9 cellular contexts compared by ENCODE assay signal in genomic region chr15:62071711-62072308, GRCh38. TPM values are rescaled to one million over a fixed set of nuclear protein-coding genes. Genes with fewer than 3 reads are reported as not detected.
A peak's percentile ranks its signal among the peaks of the same experiment; 100 is the strongest.
DNase-seq lines count a peak whose midpoint lies in the region; ATAC-seq, FAIRE-seq and TF ChIP-seq lines count a peak whose summit lies in the region.
"Had no signal": no experiment of that assay in that cellular context is flagged by ENCODE, and none has a peak within 500 bp of the region (broad histone marks: within the 10 kb centered on the region; RNA-seq: fewer than 3 reads in every experiment).

No MANE protein-coding gene starts in this region.

- peak; percentile 58 for TF ChIP-seq CTCF in HepG2 (CRISPR knock-in tag; IDR thresholded peaks at IDR 0.05)

- BruUV-seq in HepG2 (replicated peaks; lab: Mats Ljungman, UMichigan), result no TSS peak

- CTCF ChIA-PET in HepG2 (lab: Yijun Ruan, JAX; ENCODE audit: low intra/inter-chr PET ratio, low total read pairs), result interaction anchor here (1.6 kb wide), 1 partner anchor 200 kb away, joined by 6 read pairs; no protein-coding TSS in a partner anchor

- no peak overlapping the region for H3K4me2 ChIP-seq in HepG2 (ENCODE audit: low read depth, low read length)

- intact Hi-C loops in HepG2 (cut with micrococcal nuclease; ENCODE audit: unreplicated experiment), result loop anchor here (1.0 to 5.0 kb wide), 2 partner anchors 200 to 235 kb away; no protein-coding TSS in a partner anchor

- H4K20me1 ChIP-seq in HepG2 (ENCODE audit: insufficient read depth, low read length), result no peaks in the 10 kb centered on the region; the same call in 1 of the 2 replicates

- peak; percentile 34 for FAIRE-seq in HepG2 (lab: Jason Lieb, UNC)

- ATAC-seq in HepG2 (no peak), HG02973 (IDR thresholded peaks at IDR 0.05; ENCODE audit: unreplicated experiment) (no peak), GM19467 (IDR thresholded peaks at IDR 0.05; ENCODE audit: unreplicated experiment) (no peak)

- no peak for TF ChIP-seq RAD21 in HepG2 (CRISPR knock-in tag; IDR thresholded peaks at IDR 0.05)

- H3K36me3 ChIP-seq in HepG2 (replicated peaks in 1 of 2; ENCODE audit: control insufficient read depth in 1 of 2, insufficient read depth in 2 of 2, low read length in 2 of 2), result no peaks in the 10 kb centered on the region

- POLR2A ChIA-PET in HepG2 (lab: Yijun Ruan, JAX), result no interaction called here

- H3K27ac ChIP-seq in HepG2 (ENCODE audit: extremely low read length, insufficient read depth, low read length), result no peak overlapping the region
- H3K27ac ChIP-seq: skin epidermis had no signal

- TF ChIP-seq EP300 in HepG2 (IDR thresholded peaks at IDR 0.05; ENCODE audit: low read depth in 2 of 2, low read length in 2 of 2) (no peak), HepG2 (CRISPR knock-in tag; IDR thresholded peaks at IDR 0.05; ENCODE audit: borderline replicate concordance) (no peak)

- DNase-seq in DMS53 (lab: John Stamatoyannopoulos, UW) (peak; percentile 67), DMS53 treated with DMSO at 0.1 percent for 48 hours (lab: John Stamatoyannopoulos, UW; ENCODE audit: unreplicated experiment) (no peak), NAMALWA (ENCODE audit: low spot score) (peak; percentile 65), astrocyte of the hippocampus (ENCODE audit: low read depth, low spot score) (peak; percentile 52), HepG2 (ENCODE audit: low spot score) (peak; percentile 29)
- no peak for DNase-seq in activated CD8-positive, alpha-beta memory T cell treated with anti-CD3 and anti-CD28 coated beads, Interleukin-2, amount 50 U/mL, for 4 hours

- no peak overlapping the region for H3K9ac ChIP-seq in HepG2 (ENCODE audit: insufficient read depth, low read depth, low read length)

- H3K9me3 ChIP-seq in HepG2 (ENCODE audit: low read length), result no peaks in the 10 kb centered on the region

- H3K4me1 ChIP-seq in HepG2 (ENCODE audit: insufficient read depth, low read length), result peaks cover 24% of the 10 kb centered on the region

- TF ChIP-seq POLR2A in HepG2 (IDR thresholded peaks at IDR 0.05; ENCODE audit: insufficient read depth in 1 of 2, low read depth in 2 of 2, low read length in 2 of 2), result no peak

- H2AFZ ChIP-seq in HepG2 (ENCODE audit: low read length), result no peak overlapping the region

- no peak overlapping the region for H3K4me3 ChIP-seq in HepG2 (replicated peaks in 1 of 3; ENCODE audit: insufficient read depth in 1 of 3, low read depth in 2 of 3, low read length in 3 of 3)
- H3K4me3 ChIP-seq: skin epidermis had no signal

- peaks cover 0 to 14% of the 10 kb centered on the region in 2 experiments; a peak in 2 of 5 replicates for H3K27me3 ChIP-seq in HepG2 (ENCODE audit: control insufficient read depth in 1 of 2, insufficient read depth in 2 of 2, low read length in 2 of 2)

- in situ Hi-C loops in HepG2 (cut with HindIII; ENCODE audit: extremely low pct_ligation_motif_present, low pct_unique_long_range_greater_than_20kb), result no loop called here

- no peaks in the 10 kb centered on the region for H3K79me2 ChIP-seq in HepG2 (ENCODE audit: insufficient read depth, low read length)

TF ChIP-seq in HepG2, 621 proteins besides CTCF, POLR2A, EP300 and RAD21:
- TF ChIP-seq GPN1 (CRISPR knock-in tag; IDR thresholded peaks at IDR 0.05; ENCODE audit: borderline replicate concordance) (no peak), SMC3 (IDR thresholded peaks at IDR 0.05; ENCODE audit: low read length) (peak; percentile 18; the same call in 1 of the 2 replicates), ZNF768 (CRISPR knock-in tag; IDR thresholded peaks at IDR 0.05) (no peak), NFE2 (CRISPR knock-in tag; IDR thresholded peaks at IDR 0.05) (no peak), STAG1 (CRISPR knock-in tag; IDR thresholded peaks at IDR 0.05) (peak; percentile 51), ARID3A (IDR thresholded peaks at IDR 0.05; ENCODE audit: low read depth, low read length) (peak; percentile 43; the same call in 1 of the 2 replicates), CBX1 (IDR thresholded peaks at IDR 0.05; ENCODE audit: low read depth) (no peak)

RNA-seq across cellular contexts. Expression of gene C2CD4A, which starts 5.0 kb away (rescaled TPM):
- 0.17 and 0.20 TPM in 2 replicates for total RNA-seq in HepG2 (2016; rRNA removed; fragmentation: Illumina TruSeq; extraction: Trizol)
- 0.09 and 0.10 TPM in 2 replicates for total RNA-seq in HepG2 (2016; cell fraction: cytosol; rRNA removed; fragmentation: Illumina TruSeq; extraction: Trizol; ENCODE audit: low read depth)
- 0.26 and 0.34 TPM in 2 replicates for total RNA-seq in HepG2 (2016; cell fraction: insoluble cytoplasmic fraction; rRNA removed; fragmentation: Illumina TruSeq; extraction: Trizol)
- 0.22 and 0.28 TPM in 2 replicates for total RNA-seq in HepG2 (2016; cell fraction: membrane; rRNA removed; fragmentation: Illumina TruSeq; extraction: Trizol)
- 0.16 and 0.25 TPM in 2 replicates for total RNA-seq in HepG2 (2016; cell fraction: nucleus; rRNA removed; fragmentation: Illumina TruSeq; extraction: Trizol)
- not detected in 2 replicates for polyA plus RNA-seq in HepG2 (2011; rRNA removed)
- not detected in 2 replicates for polyA plus RNA-seq in HepG2 (2011; cell fraction: cytosol; rRNA removed)
- polyA plus RNA-seq in HepG2 (2011; cell fraction: nucleus; rRNA removed), result 0.03 TPM in 1 of 2 replicates, not detected in the other
- not detected in 2 replicates for polyA plus RNA-seq in HepG2 (2012)
- polyA plus RNA-seq in HepG2 (2016; cell fraction: cytosol; fragmentation: Illumina TruSeq; extraction: Trizol; ENCODE audit: low read depth), result not detected in 2 replicates
- polyA plus RNA-seq in HepG2 (2016; cell fraction: insoluble cytoplasmic fraction; fragmentation: Illumina TruSeq; extraction: Trizol; ENCODE audit: low read depth), result 0.30 and 0.31 TPM in 2 replicates
- 0.08 TPM in 1 of 2 replicates, not detected in the other for polyA plus RNA-seq in HepG2 (2016; cell fraction: membrane; fragmentation: Illumina TruSeq; extraction: Trizol; ENCODE audit: low read depth)
- 0.30 and 0.51 TPM in 2 replicates for polyA plus RNA-seq in HepG2 (2016; cell fraction: nucleus; fragmentation: Illumina TruSeq; extraction: Trizol; ENCODE audit: insufficient read depth, low read depth)
- 0.04 TPM in 1 of 2 replicates, not detected in the other for polyA minus RNA-seq in HepG2 (2011; rRNA and poly(A)+ RNA removed; ENCODE audit: low replicate concordance)
- polyA minus RNA-seq in HepG2 (2011; cell fraction: cytosol; rRNA and poly(A)+ RNA removed), result not detected in 2 replicates
- not detected in 2 replicates for polyA minus RNA-seq in HepG2 (2011; cell fraction: nucleus; rRNA and poly(A)+ RNA removed)

RNA-seq across cellular contexts. Expression of gene VPS13C, which starts 11.6 kb away (rescaled TPM):
- total RNA-seq in HepG2 (2016; rRNA removed; fragmentation: Illumina TruSeq; extraction: Trizol), result 26.8 and 27.6 TPM in 2 replicates
- 3.3 and 3.6 TPM in 2 replicates for total RNA-seq in HepG2 (2016; cell fraction: cytosol; rRNA removed; fragmentation: Illumina TruSeq; extraction: Trizol; ENCODE audit: low read depth)
- 24.0 and 25.4 TPM in 2 replicates for total RNA-seq in HepG2 (2016; cell fraction: insoluble cytoplasmic fraction; rRNA removed; fragmentation: Illumina TruSeq; extraction: Trizol)
- total RNA-seq in HepG2 (2016; cell fraction: membrane; rRNA removed; fragmentation: Illumina TruSeq; extraction: Trizol), result 3.6 and 4.9 TPM in 2 replicates
- 89.1 and 91.0 TPM in 2 replicates for total RNA-seq in HepG2 (2016; cell fraction: nucleus; rRNA removed; fragmentation: Illumina TruSeq; extraction: Trizol)
- 9.1 and 10.9 TPM in 2 replicates for polyA plus RNA-seq in HepG2 (2011; rRNA removed)
- 3.6 and 5.3 TPM in 2 replicates for polyA plus RNA-seq in HepG2 (2011; cell fraction: cytosol; rRNA removed)
- polyA plus RNA-seq in HepG2 (2011; cell fraction: nucleus; rRNA removed), result 21.5 and 22.4 TPM in 2 replicates
- polyA plus RNA-seq in HepG2 (2012), result 13.0 and 13.7 TPM in 2 replicates
- 0.58 and 0.61 TPM in 2 replicates for polyA plus RNA-seq in HepG2 (2016; cell fraction: cytosol; fragmentation: Illumina TruSeq; extraction: Trizol; ENCODE audit: low read depth)
- polyA plus RNA-seq in HepG2 (2016; cell fraction: insoluble cytoplasmic fraction; fragmentation: Illumina TruSeq; extraction: Trizol; ENCODE audit: low read depth), result 10.6 and 13.4 TPM in 2 replicates
- polyA plus RNA-seq in HepG2 (2016; cell fraction: membrane; fragmentation: Illumina TruSeq; extraction: Trizol; ENCODE audit: low read depth), result 0.87 and 1.5 TPM in 2 replicates
- 51.1 and 54.5 TPM in 2 replicates for polyA plus RNA-seq in HepG2 (2016; cell fraction: nucleus; fragmentation: Illumina TruSeq; extraction: Trizol; ENCODE audit: insufficient read depth, low read depth)
- polyA minus RNA-seq in HepG2 (2011; rRNA and poly(A)+ RNA removed; ENCODE audit: low replicate concordance), result 35.0 and 40.3 TPM in 2 replicates
- polyA minus RNA-seq in HepG2 (2011; cell fraction: cytosol; rRNA and poly(A)+ RNA removed), result 33.1 and 34.0 TPM in 2 replicates
- polyA minus RNA-seq in HepG2 (2011; cell fraction: nucleus; rRNA and poly(A)+ RNA removed), result 230 and 238 TPM in 2 replicates

Comparison
In these comparisons a context has a peak if more than half of its experiments do, and no peak if none do; other contexts are left out.
1. DNase-seq: peak in DMS53 (single experiment), NAMALWA (single experiment), astrocyte of the hippocampus (single experiment) and HepG2 (single experiment); none in DMS53 treated with DMSO at 0.1 percent for 48 hours (single experiment) and activated CD8-positive, alpha-beta memory T cell treated with anti-CD3 and anti-CD28 coated beads, Interleukin-2, amount 50 U/mL, for 4 hours (single experiment).